1 cellular context compared by ENCODE assay signal in the genomic region with DNA sequence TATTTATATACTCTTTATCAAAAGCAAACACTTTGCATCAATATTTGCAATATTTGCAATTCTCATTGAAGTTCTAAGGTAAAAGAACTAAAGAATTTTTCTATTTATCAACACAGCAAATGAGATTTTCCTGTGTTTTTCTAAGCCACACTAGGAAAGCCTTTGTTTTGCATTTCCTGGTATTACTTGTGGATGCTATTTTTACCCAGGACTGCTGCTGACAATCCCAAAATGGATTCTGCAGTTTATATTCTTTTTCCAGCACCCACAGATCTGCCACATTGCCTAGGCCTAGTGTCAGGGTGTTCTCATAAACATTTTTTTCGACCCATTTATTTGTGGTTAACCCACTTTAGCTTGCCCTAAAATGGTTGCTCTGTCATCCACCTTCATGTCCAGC.
TF ChIP-seq lines count a peak whose summit lies in the region.

No MANE protein-coding gene starts in this region.

TF ChIP-seq in K562, 482 proteins besides CTCF, POLR2A, EP300 and RAD21:
- TF ChIP-seq NR2F6 (CRISPR knock-in tag; IDR thresholded peaks at IDR 0.05), result no peak
- 0 out of 2 replicates have a peak, but pooled peaks have one; percentile 14 for TF ChIP-seq ZNF316 (IDR thresholded peaks at IDR 0.05)
TF ChIP-seq in K562: peak in this region for 1.
